28 cellular contexts compared by ENCODE assay signal in the genomic region with DNA sequence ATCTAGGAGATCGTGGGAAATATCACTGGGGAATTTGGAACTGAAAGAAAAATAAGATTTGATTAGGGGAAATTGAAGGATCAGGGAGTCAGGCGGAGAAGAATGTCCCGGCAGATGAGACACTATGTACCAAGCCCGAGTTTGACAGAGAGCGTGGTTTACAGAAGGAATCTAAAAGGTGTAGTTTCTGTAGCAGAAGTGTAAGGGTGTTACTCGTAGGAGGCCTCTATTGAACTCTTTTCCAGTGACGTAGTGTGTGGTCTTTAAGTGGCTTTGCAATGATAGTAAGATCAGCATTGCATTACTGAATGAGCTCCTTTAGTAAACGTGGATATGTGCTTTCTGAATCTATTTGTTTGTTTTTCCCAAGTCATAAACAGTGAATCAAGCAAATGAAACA. TPM values are rescaled to one million over a fixed set of nuclear protein-coding genes. Genes with fewer than 3 reads are reported as not detected.
"Had no signal": no experiment of that assay in that cellular context is flagged by ENCODE, and none has a peak within 500 bp of the region (broad histone marks: within the 10 kb centered on the region; RNA-seq: fewer than 3 reads in every experiment).

No MANE protein-coding gene starts in this region.

- H3K4me1 Mint-ChIP-seq: activated B cell treated with CpG ODN at 0.5 μM for 24 hours had no signal

- H3K9me3 Mint-ChIP-seq: activated B cell treated with CpG ODN at 0.5 μM for 24 hours; activated CD8-positive, alpha-beta T cell treated with anti-CD3 and anti-CD28 coated beads for 36 hours; activated naive CD4-positive, alpha-beta T cell treated with anti-CD3 and anti-CD28 coated beads for 36 hours; activated naive CD4-positive, alpha-beta T cell treated with anti-CD3 and anti-CD28 coated beads, Interleukin-2, amount 50 U/mL, for 24 hours had no signal

- H3K4me1 ChIP-seq: adrenal gland, body of pancreas, colonic mucosa, esophagus squamous epithelium, gastroesophageal sphincter, heart right ventricle had no signal

- H3K4me3 ChIP-seq: adrenal gland, body of pancreas, colonic mucosa, esophagus squamous epithelium, gastroesophageal sphincter, heart right ventricle had no signal

- ATAC-seq: activated CD4-positive, CD25-positive, alpha-beta regulatory T cell treated with anti-CD3 and anti-CD28 coated beads, Interleukin-2, amount 50 U/mL, for 24 hours; activated CD8-positive, alpha-beta T cell treated with anti-CD3 and anti-CD28 coated beads for 36 hours; body of pancreas; gastroesophageal sphincter; heart right ventricle; T-helper 17 cell had no signal

- H3K27me3 ChIP-seq: adrenal gland, body of pancreas, colonic mucosa, esophagus squamous epithelium, gastroesophageal sphincter, heart right ventricle had no signal

- H3K4me3 Mint-ChIP-seq: activated B cell treated with CpG ODN at 0.5 μM for 24 hours; activated CD8-positive, alpha-beta T cell treated with anti-CD3 and anti-CD28 coated beads for 36 hours; activated naive CD4-positive, alpha-beta T cell treated with anti-CD3 and anti-CD28 coated beads for 36 hours; activated naive CD4-positive, alpha-beta T cell treated with anti-CD3 and anti-CD28 coated beads, Interleukin-2, amount 50 U/mL, for 24 hours; T-helper 17 cell; T-helper 2 cell treated with Interferon-gamma antibody and Interleukin-4, amounts not matched to agents 5 μg/mL and 100 μg/mL, for 36 hours had no signal

- H3K9me3 ChIP-seq: adrenal gland, body of pancreas, colonic mucosa, esophagus squamous epithelium, gastroesophageal sphincter, heart right ventricle had no signal

- H3K36me3 ChIP-seq: adrenal gland, colonic mucosa, esophagus squamous epithelium, gastroesophageal sphincter, heart right ventricle, WERI-Rb-1 had no signal

- H3K27me3 Mint-ChIP-seq: activated B cell treated with CpG ODN at 0.5 μM for 24 hours; activated naive CD4-positive, alpha-beta T cell treated with anti-CD3 and anti-CD28 coated beads, Interleukin-2, amount 50 U/mL, for 24 hours; T-helper 17 cell had no signal

- H3K27ac Mint-ChIP-seq: activated B cell treated with CpG ODN at 0.5 μM for 24 hours; activated CD8-positive, alpha-beta T cell treated with anti-CD3 and anti-CD28 coated beads for 36 hours; activated naive CD4-positive, alpha-beta T cell treated with anti-CD3 and anti-CD28 coated beads for 36 hours; activated naive CD4-positive, alpha-beta T cell treated with anti-CD3 and anti-CD28 coated beads, Interleukin-2, amount 50 U/mL, for 24 hours; T-helper 17 cell; T-helper 2 cell treated with Interferon-gamma antibody and Interleukin-4, amounts not matched to agents 5 μg/mL and 100 μg/mL, for 36 hours had no signal

- DNase-seq: activated B cell treated with CpG ODN at 0.5 μM for 24 hours; activated CD4-positive, alpha-beta T cell treated with anti-CD3 and anti-CD28 coated beads for 48 hours; activated CD4-positive, alpha-beta T cell treated with anti-CD3 and anti-CD28 coated beads, Interleukin-2, amount 50 U/mL, for 1 hour; activated CD4-positive, alpha-beta T cell treated with anti-CD3 and anti-CD28 coated beads, Interleukin-2, amount 50 U/mL, for 48 hours; activated CD8-positive, alpha-beta memory T cell treated with anti-CD3 and anti-CD28 coated beads for 24 hours; activated CD8-positive, alpha-beta T cell treated with anti-CD3 and anti-CD28 coated beads for 36 hours; activated effector memory CD4-positive, alpha-beta T cell treated with Interleukin-2 at 50 U/mL for 16 hours; activated naive CD4-positive, alpha-beta T cell treated with anti-CD3 and anti-CD28 coated beads for 36 hours; activated T-cell treated with anti-CD3 and anti-CD28 coated beads, Interleukin-2, amount 50 U/mL, for 48 hours; adrenal gland; amygdala; aorta; body of pancreas; caudate nucleus; colonic mucosa; effector CD8-positive, alpha-beta T cell; esophagus squamous epithelium; foreskin melanocyte; heart right ventricle; T-helper 1 cell; T-helper 17 cell; T1000; WERI-Rb-1 had no signal

- H3K27ac ChIP-seq: adrenal gland, body of pancreas, colonic mucosa, epithelial cell of prostate, esophagus squamous epithelium, gastroesophageal sphincter, heart right ventricle, WERI-Rb-1 had no signal

RNA-seq across cellular contexts. Expression of a gene that starts 59.3 kb away (rescaled TPM):
- total RNA-seq: activated CD8-positive, alpha-beta T cell treated with anti-CD3 and anti-CD28 coated beads for 36 hours; activated naive CD4-positive, alpha-beta T cell treated with anti-CD3 and anti-CD28 coated beads for 36 hours had no signal
